Comparison of ENCODE assay signal across 34 cellular contexts in genomic region chrX:149517308-149517707, GRCh38. TPM values are rescaled to one million over a fixed set of nuclear protein-coding genes. Genes with fewer than 3 reads are reported as not detected.
"Had no signal": no experiment of that assay in that cellular context is flagged by ENCODE, and none has a peak within 500 bp of the region (broad histone marks: within the 10 kb centered on the region; RNA-seq: fewer than 3 reads in every experiment).

No MANE protein-coding gene starts in this region.

- H3K4me1 ChIP-seq: colonic mucosa, left lung, neural progenitor cell, parathyroid adenoma, testis, tibial artery had no signal

- H3K9me3 ChIP-seq: colonic mucosa, esophagus squamous epithelium, heart right ventricle, left lung, testis, tibial artery had no signal

- H3K9me3 Mint-ChIP-seq: stimulated activated memory B cell treated with anti-CD40 and anti-IgM and Interleukin-4, amounts not matched to agents 10 μg/mL and 1 μg/mL and 100 μg/mL, for 72 hours; type B pancreatic cell had no signal

- H3K79me2 ChIP-seq: parathyroid adenoma had no signal

- DNase-seq: colonic mucosa; dermis blood vessel endothelial cell; effector memory CD4-positive, alpha-beta T cell; esophagus squamous epithelium; foreskin melanocyte; glutamatergic neuron; heart right ventricle; hippocampal formation; left cardiac atrium; left lung; mesenchymal stem cell; midbrain; naive thymus-derived CD4-positive, alpha-beta T cell; stimulated activated CD4-positive, alpha-beta T cell treated with anti-CD3 and anti-CD28 coated beads, Interleukin-12 subunit alpha, Interleukin-12 subunit beta, amount 100 ng/mL, for 4 hours; stimulated activated CD4-positive, alpha-beta T cell treated with anti-CD3 and anti-CD28 coated beads, Interleukin-1b, Interleukin-23, amount 100 ng/mL, for 48 hours; stimulated activated CD4-positive, alpha-beta T cell treated with anti-CD3 and anti-CD28 coated beads, Interleukin-4, amount 100 ng/mL, for 1 hour; stimulated activated naive CD8-positive, alpha-beta T cell treated with anti-CD3 and anti-CD28 coated beads, Interleukin-15, Interleukin-2, amounts not matched to agents 100 U/mL and 50 U/mL, for 24 hours; substantia nigra; testis; tibial artery had no signal

- H3K27me3 Mint-ChIP-seq: naive thymus-derived CD4-positive, alpha-beta T cell; progenitor cell of endocrine pancreas; stimulated activated memory B cell treated with anti-CD40 and anti-IgM and Interleukin-4, amounts not matched to agents 10 μg/mL and 1 μg/mL and 100 μg/mL, for 72 hours; type B pancreatic cell had no signal

- H3K4me2 ChIP-seq: neural progenitor cell, smooth muscle cell had no signal

- H3K27ac Mint-ChIP-seq: naive thymus-derived CD4-positive, alpha-beta T cell; nephron; neural progenitor cell; progenitor cell of endocrine pancreas; stimulated activated memory B cell treated with anti-CD40 and anti-IgM and Interleukin-4, amounts not matched to agents 10 μg/mL and 1 μg/mL and 100 μg/mL, for 72 hours; type B pancreatic cell had no signal

- ATAC-seq: heart right ventricle; left cardiac atrium; left lung; naive thymus-derived CD4-positive, alpha-beta T cell; sciatic nerve; stimulated activated memory B cell treated with anti-CD40 and anti-IgM and Interleukin-4, amounts not matched to agents 10 μg/mL and 1 μg/mL and 100 μg/mL, for 72 hours; stimulated activated naive CD8-positive, alpha-beta T cell treated with anti-CD3 and anti-CD28 coated beads, Interleukin-15, Interleukin-2, amounts not matched to agents 100 U/mL and 50 U/mL, for 24 hours had no signal

- H3K9ac ChIP-seq: neural progenitor cell, parathyroid adenoma had no signal

- H3K27ac ChIP-seq: colonic mucosa, heart right ventricle, left lung, neural progenitor cell, parathyroid adenoma, testis, tibial artery had no signal

- H3K4me3 Mint-ChIP-seq: nephron; neural progenitor cell; stimulated activated memory B cell treated with anti-CD40 and anti-IgM and Interleukin-4, amounts not matched to agents 10 μg/mL and 1 μg/mL and 100 μg/mL, for 72 hours; type B pancreatic cell had no signal

- H3K4me1 Mint-ChIP-seq: nephron had no signal

- H3K36me3 ChIP-seq: colonic mucosa, esophagus squamous epithelium, heart right ventricle, left lung, neural progenitor cell, tibial artery had no signal

- H2AFZ ChIP-seq: neural progenitor cell, parathyroid adenoma had no signal

- H3K36me3 Mint-ChIP-seq: stimulated activated memory B cell treated with anti-CD40 and anti-IgM and Interleukin-4, amounts not matched to agents 10 μg/mL and 1 μg/mL and 100 μg/mL, for 72 hours had no signal

- H3K27me3 ChIP-seq: colonic mucosa, esophagus squamous epithelium, heart right ventricle, neural progenitor cell, testis, tibial artery had no signal

- H3K4me3 ChIP-seq: colonic mucosa, esophagus squamous epithelium, heart right ventricle, left lung, neural progenitor cell, smooth muscle cell, testis, tibial artery had no signal

RNA-seq across cellular contexts. Expression of gene HSFX3, which starts 32.4 kb away (rescaled TPM):
- total RNA-seq: colonic mucosa; dermis blood vessel endothelial cell; esophagus squamous epithelium; kidney epithelial cell; left cardiac atrium; left lung; lower leg skin; lung microvascular endothelial cell; mucosa of gallbladder; naive thymus-derived CD4-positive, alpha-beta T cell; osteoblast; progenitor cell of endocrine pancreas; sciatic nerve; smooth muscle cell; urinary bladder had no signal
- polyA plus RNA-seq: naive thymus-derived CD4-positive, alpha-beta T cell; smooth muscle cell; urinary bladder had no signal
